In genomic region chr11:69734841-69735240, GRCh38 we compare ENCODE assay signal across 11 cellular contexts. TPM values are rescaled to one million over a fixed set of nuclear protein-coding genes. Genes with fewer than 3 reads are reported as not detected.
"Had no signal": no experiment of that assay in that cellular context is flagged by ENCODE, and none has a peak within 500 bp of the region (broad histone marks: within the 10 kb centered on the region; RNA-seq: fewer than 3 reads in every experiment).

No MANE protein-coding gene starts in this region.

- H3K36me3 ChIP-seq: HAP-1 had no signal

- H3K4me2 ChIP-seq: KMS-11 had no signal

- H3K4me1 ChIP-seq: HAP-1 had no signal

- H3K4me3 ChIP-seq: GM23248, HAP-1 had no signal

- DNase-seq: GM23248, GOT3, H7, HFFc6, KBM-7 had no signal

- H3K9ac ChIP-seq: GM23248, KMS-11 had no signal

- FAIRE-seq: HTR-8/SVneo had no signal

- H3K27ac ChIP-seq: GM23248, KMS-11 had no signal

- H2AFZ ChIP-seq: GM23248 had no signal

- H3K9me3 ChIP-seq: HAP-1 had no signal

- ATAC-seq: HCT116 had no signal

RNA-seq across cellular contexts. Expression of gene FGF19, which starts 31.0 kb away (rescaled TPM):
- total RNA-seq: GM23248, HFFc6 had no signal
- polyA plus RNA-seq: GM23248, IgD-negative memory B cell had no signal

RNA-seq across cellular contexts. Expression of gene FGF4, which starts 40.3 kb away (rescaled TPM):
- total RNA-seq: GM23248, HFFc6, HT-29 had no signal
- polyA plus RNA-seq: GM23248, IgD-negative memory B cell had no signal
